ENCODE assay signal across 1 cellular context in the genomic region with DNA sequence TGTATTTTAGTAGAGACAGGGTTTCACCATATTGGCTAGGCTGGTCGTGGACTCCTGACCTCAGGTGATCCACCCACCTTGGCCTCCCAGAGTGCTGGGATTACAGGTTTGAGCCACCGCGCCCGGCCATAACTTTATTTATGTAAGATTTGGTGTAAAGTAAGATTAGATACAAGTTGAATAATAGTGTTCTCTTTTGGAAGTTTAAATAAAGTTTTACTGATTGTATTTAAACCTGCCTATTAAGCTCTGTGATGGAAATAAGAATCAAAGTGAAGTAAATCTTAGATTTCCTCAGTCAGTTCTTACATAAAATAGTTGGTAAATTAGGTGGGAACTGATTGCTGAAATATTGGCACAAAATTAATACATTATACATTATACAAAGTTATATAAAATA.
TF ChIP-seq lines count a peak whose summit lies in the region.

No MANE protein-coding gene starts in this region.

TF ChIP-seq in HepG2, 621 proteins besides CTCF, POLR2A, EP300 and RAD21 (continued from another document):
- TF ChIP-seq, protein P1, sequence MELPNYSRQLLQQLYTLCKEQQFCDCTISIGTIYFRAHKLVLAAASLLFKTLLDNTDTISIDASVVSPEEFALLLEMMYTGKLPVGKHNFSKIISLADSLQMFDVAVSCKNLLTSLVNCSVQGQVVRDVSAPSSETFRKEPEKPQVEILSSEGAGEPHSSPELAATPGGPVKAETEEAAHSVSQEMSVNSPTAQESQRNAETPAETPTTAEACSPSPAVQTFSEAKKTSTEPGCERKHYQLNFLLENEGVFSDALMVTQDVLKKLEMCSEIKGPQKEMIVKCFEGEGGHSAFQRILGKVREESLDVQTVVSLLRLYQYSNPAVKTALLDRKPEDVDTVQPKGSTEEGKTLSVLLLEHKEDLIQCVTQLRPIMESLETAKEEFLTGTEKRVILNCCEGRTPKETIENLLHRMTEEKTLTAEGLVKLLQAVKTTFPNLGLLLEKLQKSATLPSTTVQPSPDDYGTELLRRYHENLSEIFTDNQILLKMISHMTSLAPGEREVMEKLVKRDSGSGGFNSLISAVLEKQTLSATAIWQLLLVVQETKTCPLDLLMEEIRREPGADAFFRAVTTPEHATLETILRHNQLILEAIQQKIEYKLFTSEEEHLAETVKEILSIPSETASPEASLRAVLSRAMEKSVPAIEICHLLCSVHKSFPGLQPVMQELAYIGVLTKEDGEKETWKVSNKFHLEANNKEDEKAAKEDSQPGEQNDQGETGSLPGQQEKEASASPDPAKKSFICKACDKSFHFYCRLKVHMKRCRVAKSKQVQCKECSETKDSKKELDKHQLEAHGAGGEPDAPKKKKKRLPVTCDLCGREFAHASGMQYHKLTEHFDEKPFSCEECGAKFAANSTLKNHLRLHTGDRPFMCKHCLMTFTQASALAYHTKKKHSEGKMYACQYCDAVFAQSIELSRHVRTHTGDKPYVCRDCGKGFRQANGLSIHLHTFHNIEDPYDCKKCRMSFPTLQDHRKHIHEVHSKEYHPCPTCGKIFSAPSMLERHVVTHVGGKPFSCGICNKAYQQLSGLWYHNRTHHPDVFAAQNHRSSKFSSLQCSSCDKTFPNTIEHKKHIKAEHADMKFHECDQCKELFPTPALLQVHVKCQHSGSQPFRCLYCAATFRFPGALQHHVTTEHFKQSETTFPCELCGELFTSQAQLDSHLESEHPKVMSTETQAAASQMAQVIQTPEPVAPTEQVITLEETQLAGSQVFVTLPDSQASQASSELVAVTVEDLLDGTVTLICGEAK (IDR thresholded peaks at IDR 0.05) = peak; percentile 36
- TF ChIP-seq, protein P1 (CRISPR knock-in tag; IDR thresholded peaks at IDR 0.05) = peak; percentile 85; the same call in 1 of the 2 replicates
TF ChIP-seq in HepG2: peak in this region for 1.
